Comparison of ENCODE assay signal across 8 cellular contexts in the genomic region with DNA sequence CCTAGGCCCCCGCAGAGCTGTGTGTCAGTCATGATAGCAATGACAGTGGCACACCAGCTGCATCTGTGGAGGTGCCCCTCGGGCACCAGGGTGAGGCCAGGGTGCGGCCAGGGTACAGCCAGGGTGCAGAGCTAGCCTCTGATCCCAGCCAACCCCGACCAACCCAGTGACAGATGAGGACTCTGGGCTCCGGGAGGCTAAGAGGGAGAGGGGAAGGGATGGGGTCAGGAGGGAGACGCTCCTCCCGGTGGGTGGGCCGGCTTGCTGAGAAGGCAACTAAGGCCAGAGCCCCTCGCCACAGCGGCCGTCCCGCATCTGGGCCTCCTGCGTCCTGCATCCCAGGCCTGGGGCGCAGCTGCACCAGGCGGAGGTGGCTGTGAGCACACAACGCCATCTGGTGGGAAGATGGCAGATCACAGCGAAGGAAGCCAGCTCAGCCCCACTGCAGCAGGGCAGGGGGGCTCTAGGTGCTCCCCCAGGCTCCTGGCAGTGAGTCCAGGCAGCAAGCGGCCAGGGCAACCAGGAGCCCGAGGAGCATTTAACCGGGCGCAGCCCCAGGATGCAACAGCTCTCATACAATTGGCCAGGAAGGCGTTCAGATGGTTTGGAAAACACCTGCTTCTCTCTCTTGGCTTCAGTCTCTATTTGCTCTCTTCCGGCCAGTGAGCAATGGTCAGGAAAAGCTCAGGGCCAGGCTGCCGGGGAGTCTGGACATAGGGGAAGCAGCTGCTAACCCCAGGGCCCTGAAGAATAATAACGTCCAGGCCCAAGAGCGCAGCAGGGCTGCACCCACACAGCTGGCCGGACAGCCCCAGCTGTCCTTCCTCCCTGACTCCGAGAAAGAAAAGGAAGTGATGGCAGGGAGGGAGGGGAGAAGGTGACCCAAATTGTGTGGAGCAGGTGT.
DNase-seq lines count a peak whose midpoint lies in the region; ATAC-seq, FAIRE-seq and TF ChIP-seq lines count a peak whose summit lies in the region.

No MANE protein-coding gene starts in this region.

- H3K4me1 ChIP-seq in BLaER1 treated with 17β-estradiol and CSF1 and Interleukin-3, amounts not matched to agents 10 nM and 100 nM = peaks cover under 1 to 15% (median 10%) of the 10 kb centered on the region in 10 experiments; a peak in 18 of 20 replicates
- H3K4me1 ChIP-seq in astrocyte (ENCODE audit: insufficient read depth, low read length) = no peaks in the 10 kb centered on the region

- DNase-seq in GM20000 (ENCODE audit: low spot score) (peak; percentile 74), NCI-H748 (lab: John Stamatoyannopoulos, UW; ENCODE audit: unreplicated experiment) (peak; percentile 61), astrocyte (ENCODE audit: low read depth) (no peak), hippocampal formation (lab: John Stamatoyannopoulos, UW) (peak; percentile 12 to 14)
- peak; percentile 8 to 26 for DNase-seq in stimulated activated CD4-positive, alpha-beta T cell treated with anti-CD3 and anti-CD28 coated beads, Interleukin-2, amount 100 ng/mL, for 48 hours

- no peaks in the 10 kb centered on the region for H3K79me2 ChIP-seq in astrocyte (ENCODE audit: insufficient read depth, low read length)

- H4K20me1 ChIP-seq in BLaER1 treated with 17β-estradiol and CSF1 and Interleukin-3, amounts not matched to agents 10 nM and 100 nM = peaks cover 0 to 27% (median 0%) of the 10 kb centered on the region in 11 experiments; a peak in 6 of 22 replicates
- H4K20me1 ChIP-seq in astrocyte (ENCODE audit: insufficient read depth, low read length) = no peaks in the 10 kb centered on the region

- no peak for FAIRE-seq in astrocyte (lab: Jason Lieb, UNC)

- H2AFZ ChIP-seq in astrocyte (ENCODE audit: low read depth, low read length) = no peak overlapping the region

- H3K4me3 ChIP-seq in BLaER1 treated with 17β-estradiol and CSF1 and Interleukin-3, amounts not matched to agents 10 nM and 100 nM = no peak overlapping the region
- no peak overlapping the region for H3K4me3 ChIP-seq in astrocyte (ENCODE audit: insufficient read depth, low read depth, low read length)

- peak overlapping the region in 9 of 11 experiments; percentile 3 to 63 (median 35); a peak in 15 of 22 replicates for H3K4me2 ChIP-seq in BLaER1 treated with 17β-estradiol and CSF1 and Interleukin-3, amounts not matched to agents 10 nM and 100 nM
- no peak overlapping the region for H3K4me2 ChIP-seq in astrocyte (ENCODE audit: low read length)

- H3K9ac ChIP-seq in BLaER1 treated with 17β-estradiol and CSF1 and Interleukin-3, amounts not matched to agents 10 nM and 100 nM = no peak overlapping the region
- H3K9ac ChIP-seq in astrocyte (ENCODE audit: low read length) = no peak overlapping the region

- peaks cover 0 to 9% (median 4%) of the 10 kb centered on the region in 11 experiments; a peak in 6 of 22 replicates for H3K9me3 ChIP-seq in BLaER1 treated with 17β-estradiol and CSF1 and Interleukin-3, amounts not matched to agents 10 nM and 100 nM (replicated peaks in 1 of 11)
- H3K9me3 ChIP-seq in astrocyte (ENCODE audit: insufficient read depth, low read depth, low read length) = peaks cover 3% of the 10 kb centered on the region

- H3K4me1 Mint-ChIP-seq in astrocyte (ENCODE audit: low read depth, unreplicated experiment) = no peaks in the 10 kb centered on the region

- no peak overlapping the region for H3K27ac Mint-ChIP-seq in astrocyte (ENCODE audit: unreplicated experiment)

- no peak overlapping the region for H3K27ac ChIP-seq in BLaER1 treated with 17β-estradiol and CSF1 and Interleukin-3, amounts not matched to agents 10 nM and 100 nM
- H3K27ac ChIP-seq in astrocyte (ENCODE audit: low read depth, low read length) = no peak overlapping the region

- H3K27me3 Mint-ChIP-seq in astrocyte (ENCODE audit: low read depth, unreplicated experiment) = peaks cover 37% of the 10 kb centered on the region

- H3K27me3 ChIP-seq in BLaER1 treated with 17β-estradiol and CSF1 and Interleukin-3, amounts not matched to agents 10 nM and 100 nM = no peaks in the 10 kb centered on the region
- no peaks in the 10 kb centered on the region for H3K27me3 ChIP-seq in astrocyte (ENCODE audit: insufficient read depth, low read length)

- H3K9me3 Mint-ChIP-seq in astrocyte (ENCODE audit: unreplicated experiment) = peaks cover 9% of the 10 kb centered on the region

- no peak overlapping the region for H3K4me3 Mint-ChIP-seq in astrocyte (ENCODE audit: unreplicated experiment)

- ATAC-seq in GM18909 (IDR thresholded peaks at IDR 0.05; ENCODE audit: poor library complexity, unreplicated experiment) (no peak), HG02623 (IDR thresholded peaks at IDR 0.05; ENCODE audit: unreplicated experiment) (no peak)

- no peaks in the 10 kb centered on the region for H3K36me3 ChIP-seq in BLaER1 treated with 17β-estradiol and CSF1 and Interleukin-3, amounts not matched to agents 10 nM and 100 nM
- no peaks in the 10 kb centered on the region for H3K36me3 ChIP-seq in astrocyte (ENCODE audit: insufficient read depth, low read length)

- no peaks in the 10 kb centered on the region for H3K36me3 Mint-ChIP-seq in astrocyte (ENCODE audit: low read depth, unreplicated experiment)

- peak; percentile 51 for TF ChIP-seq CTCF in GM20000 (IDR thresholded peaks at IDR 0.05; ENCODE audit: extremely low read depth, missing control alignments)
- TF ChIP-seq CTCF in astrocyte (IDR thresholded peaks at IDR 0.05; ENCODE audit: insufficient read depth, low read depth, low read length) = peak; percentile 48
